ENCODE assay signal across 20 cellular contexts in the genomic region with DNA sequence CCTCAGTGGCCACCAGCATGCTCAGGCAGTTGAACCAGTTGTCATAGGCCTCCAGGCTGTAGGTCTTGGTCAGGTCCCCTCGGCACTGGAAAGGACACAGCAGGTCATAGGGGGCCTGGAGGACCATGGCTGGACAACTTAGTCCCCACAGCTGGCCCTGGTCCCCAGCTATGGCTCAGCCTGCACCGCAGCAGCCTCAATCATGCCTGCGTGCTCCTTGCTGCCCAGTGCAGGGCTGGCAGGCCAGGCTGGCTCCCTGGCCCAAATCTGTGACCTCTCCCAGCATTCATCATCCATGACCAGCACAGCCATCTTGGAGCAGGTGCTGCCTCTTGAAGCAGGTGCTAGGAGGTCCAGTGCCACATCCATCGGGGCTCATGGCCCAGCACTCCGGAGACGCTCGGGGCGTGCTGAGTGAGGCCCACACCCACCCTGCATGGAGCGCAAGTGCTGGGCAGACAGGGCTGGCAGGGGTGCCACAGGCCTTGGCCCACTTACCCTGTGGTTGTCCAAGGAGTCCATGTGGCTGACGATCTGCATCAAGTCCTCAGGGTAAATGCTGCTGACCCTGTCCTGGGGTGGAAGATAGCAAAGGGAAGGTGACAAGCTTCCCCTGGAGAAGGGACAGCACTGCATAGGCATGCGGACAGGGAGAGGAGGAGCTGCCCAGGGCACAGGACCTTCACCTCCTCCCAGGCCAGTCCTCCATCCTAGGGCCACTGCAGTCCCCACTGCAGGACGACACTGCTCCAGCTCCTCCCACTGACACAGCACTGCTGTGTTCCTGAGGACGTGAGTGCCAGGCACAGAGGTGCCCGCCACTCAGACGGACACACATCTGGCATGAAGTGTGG.
DNase-seq lines count a peak whose midpoint lies in the region; ATAC-seq, FAIRE-seq and TF ChIP-seq lines count a peak whose summit lies in the region.
"Had no signal": no experiment of that assay in that cellular context is flagged by ENCODE, and none has a peak within 500 bp of the region (broad histone marks: within the 10 kb centered on the region; RNA-seq: fewer than 3 reads in every experiment).

No MANE protein-coding gene starts in this region.

- H4K91ac ChIP-seq in neuronal stem cell (ENCODE audit: low read depth, low read length, poor library complexity), result no peak overlapping the region

- H3K4me3 ChIP-seq in right cardiac atrium (ENCODE audit: low read length), result no peak overlapping the region
- H3K4me3 ChIP-seq in K562, result no peak overlapping the region
- peak overlapping the region in 1 of 2 donors; percentile 49 for H3K4me3 ChIP-seq in neuronal stem cell (ENCODE audit: low read length in 2 of 2)
- H3K4me3 ChIP-seq: heart right ventricle, psoas muscle had no signal

- H3K27ac ChIP-seq in right cardiac atrium (ENCODE audit: low read length) (no peak overlapping the region), K562 (ENCODE audit: extremely low read depth, low read depth, low read length) (no peak overlapping the region), neuronal stem cell (replicated peaks; ENCODE audit: low read length) (no peak overlapping the region)
- H3K27ac ChIP-seq: heart right ventricle, psoas muscle, WERI-Rb-1 had no signal

- H3K4me2 ChIP-seq in K562 (ENCODE audit: insufficient read depth, low read length), result no peak overlapping the region
- no peak overlapping the region for H3K4me2 ChIP-seq in neuronal stem cell (ENCODE audit: insufficient read depth, low read length, poor library complexity, severe bottlenecking)

- TF ChIP-seq EP300 in K562 (IDR thresholded peaks at IDR 0.05; ENCODE audit: low read length), result no peak

- H3K36me3 ChIP-seq in K562 (ENCODE audit: control insufficient read depth, insufficient read depth, low read length), result peaks cover 64% of the 10 kb centered on the region; the same call in 2 of the 3 replicates
- peaks cover 0 to 4% of the 10 kb centered on the region in 2 donors for H3K36me3 ChIP-seq in neuronal stem cell (replicated peaks in 1 of 2; ENCODE audit: control insufficient read depth in 2 of 2, insufficient read depth in 2 of 2, low read length in 2 of 2)
- H3K36me3 ChIP-seq: heart right ventricle, WERI-Rb-1 had no signal

- POLR2A ChIA-PET in K562 (lab: Yijun Ruan, JAX), result no interaction called here

- H3K9ac ChIP-seq in K562 (ENCODE audit: insufficient read depth in 1 of 2, low read depth in 2 of 2, low read length in 2 of 2) (peak overlapping the region in 1 of 2 experiments; percentile 20; a peak in 1 of 4 replicates), neuronal stem cell (ENCODE audit: low read depth, low read length, poor library complexity) (peak overlapping the region; percentile 38)

- peak overlapping the region; percentile 65 for H4K8ac ChIP-seq in neuronal stem cell (ENCODE audit: low read depth, low read length)

- peaks cover 2% of the 10 kb centered on the region for H3K79me1 ChIP-seq in neuronal stem cell (ENCODE audit: low read depth, low read length)

- no peak for FAIRE-seq in K562 (lab: Jason Lieb, UNC)
- FAIRE-seq: H54, islet of Langerhans had no signal

- no peak for TF ChIP-seq RAD21 in K562 (CRISPR knock-in tag; conservative IDR thresholded peaks at IDR 0.05 in 1 of 2, IDR thresholded peaks at IDR 0.05 in 1 of 2)

- 96% methylated on average over 15 of the region's 15 CpGs for WGBS in right cardiac atrium
- WGBS in K562 (ENCODE audit: insufficient coverage, low coverage, missing lambda C conversion rate), result 82% methylated on average over 13 of the region's 15 CpGs
- WGBS in neuronal stem cell (ENCODE audit: extremely low coverage in 2 of 2, insufficient read length in 2 of 2, insufficient replicate concordance in 1 of 2), 2 donors, result no CpG with 5 or more reads among the region's 15 CpGs

- TF ChIP-seq POLR2A in K562 (conservative IDR thresholded peaks at IDR 0.05), result no peak

- intact Hi-C loops in cardiac septum (cut with DNase I), result no loop called here
- intact Hi-C loops in right cardiac atrium (cut with DNase I), result loop anchor here in 1 of 4 donors (10.0 kb wide), 1 partner anchor 155 kb away; no protein-coding TSS in a partner anchor
- intact Hi-C loops in K562 (cut with micrococcal nuclease), result loop anchor here (5.0 kb wide), 1 partner anchor 63 kb away; the partner anchor contains the start of gene CSGALNACT2

- CTCF ChIA-PET in K562 (lab: Yijun Ruan, JAX; ENCODE audit: low intra/inter-chr PET ratio), result no interaction called here

- H3K23ac ChIP-seq in neuronal stem cell (ENCODE audit: low read depth, low read length, poor library complexity), result peak overlapping the region; percentile 89

- no peak for TF ChIP-seq CTCF in K562 (IDR thresholded peaks at IDR 0.05 in 2 of 3, conservative IDR thresholded peaks at IDR 0.05 in 1 of 3; ENCODE audit: insufficient read depth in 2 of 3, low read depth in 1 of 3, low read length in 3 of 3)

- H3K18ac ChIP-seq in neuronal stem cell (ENCODE audit: low read length), result peak overlapping the region; percentile 71

- in situ Hi-C loops in K562 (cut with MboI), result no loop called here

- H2AK5ac ChIP-seq in neuronal stem cell (ENCODE audit: low read depth, low read length), result peak overlapping the region; percentile 45

- H2BK12ac ChIP-seq in neuronal stem cell (ENCODE audit: low read length), result peak overlapping the region; percentile 81

- H3K27me3 ChIP-seq in right cardiac atrium (ENCODE audit: control insufficient read depth, insufficient read depth) (no peaks in the 10 kb centered on the region), K562 (ENCODE audit: control insufficient read depth in 2 of 2, insufficient read depth in 2 of 2, low read length in 2 of 2) (no peaks in the 10 kb centered on the region), neuronal stem cell (ENCODE audit: control insufficient read depth in 3 of 3, insufficient read depth in 3 of 3, low read depth in 1 of 3, low read length in 3 of 3) (peaks cover 0 to 9% (median 3%) of the 10 kb centered on the region in 3 experiments)

- H4K20me1 ChIP-seq in K562 (replicated peaks; ENCODE audit: control insufficient read depth, insufficient read depth, low read length), result peaks cover 8% of the 10 kb centered on the region; the same call in 1 of the 2 replicates

- no peaks in the 10 kb centered on the region for H3K9me1 ChIP-seq in K562 (ENCODE audit: control insufficient read depth, insufficient read depth, low read length)

- H2BK120ac ChIP-seq in neuronal stem cell (ENCODE audit: low read depth, low read length), result no peak overlapping the region

- H3K4me1 ChIP-seq in right cardiac atrium (ENCODE audit: control insufficient read depth, insufficient read depth, low read length) (no peaks in the 10 kb centered on the region), K562 (replicated peaks in 1 of 2; ENCODE audit: control insufficient read depth in 2 of 2, insufficient read depth in 2 of 2, low read length in 2 of 2) (peaks cover 10 to 46% of the 10 kb centered on the region in 2 experiments; a peak in 3 of 5 replicates), neuronal stem cell (ENCODE audit: control insufficient read depth in 2 of 2, insufficient read depth in 1 of 2, low read depth in 1 of 2, low read length in 2 of 2) (peaks cover 0 to 8% of the 10 kb centered on the region in 2 donors)
- H3K4me1 ChIP-seq: psoas muscle had no signal

- peak overlapping the region; percentile 47 for H3K14ac ChIP-seq in neuronal stem cell (ENCODE audit: low read length)

- H2AFZ ChIP-seq in K562 (ENCODE audit: low read depth, low read length) (no peak overlapping the region), neuronal stem cell (ENCODE audit: low read length) (no peak overlapping the region)

- no peak overlapping the region for H3K4ac ChIP-seq in neuronal stem cell (ENCODE audit: low read length)

- peak; percentile 69 for DNase-seq in cardiac septum (ENCODE audit: low spot score)
- DNase-seq in right cardiac atrium, result no peak
- no peak for DNase-seq in K562 (ENCODE audit: extremely low read depth in 1 of 4, low spot score in 3 of 4)
- DNase-seq in neuronal stem cell (ENCODE audit: low spot score), result no peak
- no peak for DNase-seq in NCI-H1417 treated with DMSO at 0.1 percent for 48 hours (lab: John Stamatoyannopoulos, UW)
- no peak for DNase-seq in RKO (ENCODE audit: low spot score)
- DNase-seq in glomerular visceral epithelial cell (ENCODE audit: extremely low spot score), result no peak
- DNase-seq in OCI-M1 (lab: John Stamatoyannopoulos, UW), result no peak
- DNase-seq: amygdala; caudate nucleus; effector CD4-positive, alpha-beta T cell; NCI-H187 treated with DMSO at 0.1 percent for 48 hours; NCI-H446 treated with DMSO at 0.1 percent for 48 hours; SHP77; T-helper 1 cell had no signal

- H3K9me3 ChIP-seq in right cardiac atrium (ENCODE audit: control insufficient read depth, low read length) (no peaks in the 10 kb centered on the region), K562 (replicated peaks; ENCODE audit: control insufficient read depth, insufficient read depth, low read depth, low read length) (no peaks in the 10 kb centered on the region), neuronal stem cell (replicated peaks in 1 of 2; ENCODE audit: control insufficient read depth in 2 of 2, insufficient read depth in 1 of 2, low read depth in 1 of 2, low read length in 2 of 2) (no peaks in the 10 kb centered on the region)
- H3K9me3 ChIP-seq: heart right ventricle, psoas muscle had no signal

- H2BK5ac ChIP-seq in neuronal stem cell (ENCODE audit: low read length), result peak overlapping the region; percentile 48

- ATAC-seq in right cardiac atrium (no peak), K562 (no peak)
- ATAC-seq: heart right ventricle, psoas muscle had no signal

- H2BK15ac ChIP-seq in neuronal stem cell (ENCODE audit: low read length), result peak overlapping the region; percentile 49

- no TSS peak for BruUV-seq in K562 (replicated peaks; lab: Mats Ljungman, UMichigan)

- H3K79me2 ChIP-seq in K562 (ENCODE audit: control insufficient read depth, insufficient read depth, low read length), result peaks cover 7% of the 10 kb centered on the region; the same call in 2 of the 3 replicates

TF ChIP-seq in K562, 482 proteins besides CTCF, POLR2A, EP300 and RAD21:
- TF ChIP-seq ZNF695 (CRISPR knock-in tag; IDR thresholded peaks at IDR 0.05), result no peak
- TF ChIP-seq RBFOX2 (IDR thresholded peaks at IDR 0.05; ENCODE audit: low read depth, low read length), result 0 out of 2 replicates have a peak, but pooled peaks have one; percentile 15
- TF ChIP-seq ZSCAN32 (CRISPR knock-in tag; IDR thresholded peaks at IDR 0.05), result no peak
TF ChIP-seq in K562: peak in this region for 1.
